ENCODE assay signal across 8 cellular contexts in the genomic region with DNA sequence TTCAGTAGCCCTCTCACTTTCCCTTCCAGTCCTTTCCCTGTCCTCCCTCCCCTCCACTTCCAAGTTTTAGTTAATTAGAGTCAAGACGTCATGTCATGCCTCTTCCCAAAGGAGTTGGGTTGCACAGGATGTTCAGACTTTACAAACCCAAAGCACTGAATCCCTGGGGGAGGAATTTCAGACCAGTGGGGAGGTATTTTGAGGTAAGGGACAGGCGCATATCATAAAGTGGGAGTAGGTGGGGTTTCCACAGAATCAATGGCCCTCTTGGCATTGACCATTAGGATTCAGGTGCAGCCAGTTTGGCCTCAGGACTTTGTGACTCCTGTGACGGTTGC.
DNase-seq lines count a peak whose midpoint lies in the region; ATAC-seq and TF ChIP-seq lines count a peak whose summit lies in the region.

No MANE protein-coding gene starts in this region.

- H3K79me2 ChIP-seq in SU-DHL-6 (ENCODE audit: insufficient read depth, low read length): peaks cover 20% of the 10 kb centered on the region

- no peaks in the 10 kb centered on the region for H4K20me1 ChIP-seq in SU-DHL-6 (ENCODE audit: low read depth, low read length)

- H3K9ac ChIP-seq in SU-DHL-6 (ENCODE audit: low read length) (peak overlapping the region; percentile 86), rectal smooth muscle tissue (ENCODE audit: low read length) (no peak overlapping the region)

- H3K36me3 ChIP-seq in GM06990 (ENCODE audit: control insufficient read depth, insufficient read depth, low read length): peaks cover 18% of the 10 kb centered on the region
- H3K36me3 ChIP-seq in SU-DHL-6 (ENCODE audit: low read length): no peaks in the 10 kb centered on the region
- peaks cover 4% of the 10 kb centered on the region for H3K36me3 ChIP-seq in rectal smooth muscle tissue (ENCODE audit: control insufficient read depth, insufficient read depth, low read length)

- peak overlapping the region; percentile 89 for H2AFZ ChIP-seq in SU-DHL-6 (ENCODE audit: low read depth, low read length, severe bottlenecking)

- peaks cover 12% of the 10 kb centered on the region for H3K4me1 ChIP-seq in rectal smooth muscle tissue (ENCODE audit: control insufficient read depth, insufficient read depth, low read length)

- peak overlapping the region; percentile 92 for H3K4me2 ChIP-seq in SU-DHL-6 (ENCODE audit: low read depth, low read length, poor library complexity, severe bottlenecking)

- no peak for ATAC-seq in GM19328 (IDR thresholded peaks at IDR 0.05; ENCODE audit: unreplicated experiment)

- H3K4me3 ChIP-seq in GM06990 (replicated peaks; ENCODE audit: low read depth, low read length) (peak overlapping the region; percentile 88), SU-DHL-6 (ENCODE audit: insufficient read depth, low read length, poor library complexity, severe bottlenecking) (peak overlapping the region; percentile 75), fibroblast of pulmonary artery (replicated peaks; ENCODE audit: low read depth, low read length) (peak overlapping the region; percentile 95), rectal smooth muscle tissue (ENCODE audit: low read length) (peak overlapping the region; percentile 93)

- H3K27ac ChIP-seq in SU-DHL-6 (ENCODE audit: low read depth, low read length): 0 out of 2 replicates have a peak overlapping the region, but pooled peaks have one; percentile 70
- peak overlapping the region; percentile 87 for H3K27ac ChIP-seq in rectal smooth muscle tissue (ENCODE audit: low read depth, low read length)

- TF ChIP-seq CTCF in GM06990 (IDR thresholded peaks at IDR 0.05; ENCODE audit: insufficient read depth, low read length, poor library complexity, severe bottlenecking): no peak
- TF ChIP-seq CTCF in SU-DHL-6 (IDR thresholded peaks at IDR 0.05; ENCODE audit: insufficient read depth, low read length, poor library complexity, severe bottlenecking): no peak
- TF ChIP-seq CTCF in fibroblast of pulmonary artery (IDR thresholded peaks at IDR 0.05; ENCODE audit: low read length, missing control alignments): no peak

- no peaks in the 10 kb centered on the region for H3K9me3 ChIP-seq in SU-DHL-6 (ENCODE audit: insufficient read depth, low read length)

- H3K9me2 ChIP-seq in SU-DHL-6 (replicated peaks; ENCODE audit: insufficient read depth, low read length): no peaks in the 10 kb centered on the region

- no peak for DNase-seq in GM06990 (ENCODE audit: extremely low read depth, insufficient read length)
- DNase-seq in fibroblast of pulmonary artery (ENCODE audit: low read depth): no peak
- DNase-seq in LoVo (ENCODE audit: low spot score): no peak
- no peak for DNase-seq in NCI-H187 (lab: John Stamatoyannopoulos, UW)
- no peak for DNase-seq in activated CD4-positive, CD25-positive, alpha-beta regulatory T cell (lab: John Stamatoyannopoulos, UW)

- H3F3A ChIP-seq in SU-DHL-6 (ENCODE audit: insufficient read depth): 0 out of 2 replicates have a peak, but pooled peaks cover 3% of the 10 kb centered on the region

- H3K27me3 ChIP-seq in GM06990 (replicated peaks; ENCODE audit: control insufficient read depth, insufficient read depth, low read length): no peaks in the 10 kb centered on the region
- H3K27me3 ChIP-seq in SU-DHL-6 (ENCODE audit: low read length): no peaks in the 10 kb centered on the region
- H3K27me3 ChIP-seq in rectal smooth muscle tissue (ENCODE audit: control insufficient read depth, insufficient read depth, low read length): no peaks in the 10 kb centered on the region
